11 cellular contexts compared by ENCODE assay signal in genomic region chr13:114026128-114026880, GRCh38. TPM values are rescaled to one million over a fixed set of nuclear protein-coding genes. Genes with fewer than 3 reads are reported as not detected.
DNase-seq lines count a peak whose midpoint lies in the region; ATAC-seq and TF ChIP-seq lines count a peak whose summit lies in the region.
"Had no signal": no experiment of that assay in that cellular context is flagged by ENCODE, and none has a peak within 500 bp of the region (broad histone marks: within the 10 kb centered on the region; RNA-seq: fewer than 3 reads in every experiment).

No MANE protein-coding gene starts in this region.

- H3K4me1 ChIP-seq in endodermal cell (ENCODE audit: control insufficient read depth, insufficient read depth, low read length) (peaks cover 10% of the 10 kb centered on the region), upper lobe of right lung (peaks cover 21% of the 10 kb centered on the region)

- H3K4me3 Mint-ChIP-seq in activated T-cell treated with anti-CD3 and anti-CD28 coated beads, Interleukin-2, amount 50 U/mL, for 24 hours: no peak overlapping the region
- H3K4me3 Mint-ChIP-seq in endodermal cell: no peak overlapping the region
- H3K4me3 Mint-ChIP-seq in natural killer cell treated with Interleukin-12 subunit alpha and Interleukin-12 subunit beta and Interleukin-15 and Interleukin-18, amount 100 ng/mL, for 72 hours: no peak overlapping the region
- H3K4me3 Mint-ChIP-seq in activated CD4-positive, alpha-beta T cell treated with anti-CD3 and anti-CD28 coated beads, Interleukin-2, amount 10 ng/mL, durations not matched to agents 24 days and 14 days: no peak overlapping the region

- H3K9me3 Mint-ChIP-seq in activated T-cell treated with anti-CD3 and anti-CD28 coated beads, Interleukin-2, amount 50 U/mL, for 24 hours: no peaks in the 10 kb centered on the region
- peaks cover 2% of the 10 kb centered on the region for H3K9me3 Mint-ChIP-seq in endodermal cell
- H3K9me3 Mint-ChIP-seq in natural killer cell treated with Interleukin-12 subunit alpha and Interleukin-12 subunit beta and Interleukin-15 and Interleukin-18, amount 100 ng/mL, for 72 hours: no peaks in the 10 kb centered on the region
- H3K9me3 Mint-ChIP-seq in activated CD4-positive, alpha-beta T cell treated with anti-CD3 and anti-CD28 coated beads, Interleukin-2, amount 10 ng/mL, durations not matched to agents 24 days and 14 days: no peaks in the 10 kb centered on the region

- H3K27me3 ChIP-seq in endodermal cell (ENCODE audit: control insufficient read depth, insufficient read depth, low read length, poor library complexity, severe bottlenecking) (no peaks in the 10 kb centered on the region), upper lobe of right lung (no peaks in the 10 kb centered on the region)

- H3K27me3 Mint-ChIP-seq in activated T-cell treated with anti-CD3 and anti-CD28 coated beads, Interleukin-2, amount 50 U/mL, for 24 hours: no peaks in the 10 kb centered on the region
- peaks cover 5% of the 10 kb centered on the region for H3K27me3 Mint-ChIP-seq in endodermal cell (ENCODE audit: insufficient read depth)
- no peaks in the 10 kb centered on the region for H3K27me3 Mint-ChIP-seq in natural killer cell treated with Interleukin-12 subunit alpha and Interleukin-12 subunit beta and Interleukin-15 and Interleukin-18, amount 100 ng/mL, for 72 hours
- H3K27me3 Mint-ChIP-seq in activated CD4-positive, alpha-beta T cell treated with anti-CD3 and anti-CD28 coated beads, Interleukin-2, amount 10 ng/mL, durations not matched to agents 24 days and 14 days: no peaks in the 10 kb centered on the region

- no peak overlapping the region for H3K9ac ChIP-seq in endodermal cell (ENCODE audit: extremely low read depth, low read length, poor library complexity, severe bottlenecking)

- H3K4me1 Mint-ChIP-seq in activated T-cell treated with anti-CD3 and anti-CD28 coated beads, Interleukin-2, amount 50 U/mL, for 24 hours (ENCODE audit: low read depth): peaks cover 8% of the 10 kb centered on the region
- peaks cover 8% of the 10 kb centered on the region for H3K4me1 Mint-ChIP-seq in endodermal cell
- peaks cover 9 to 36% of the 10 kb centered on the region in 2 donors for H3K4me1 Mint-ChIP-seq in natural killer cell treated with Interleukin-12 subunit alpha and Interleukin-12 subunit beta and Interleukin-15 and Interleukin-18, amount 100 ng/mL, for 72 hours (ENCODE audit: low read depth in 2 of 2)
- H3K4me1 Mint-ChIP-seq in activated CD4-positive, alpha-beta T cell treated with anti-CD3 and anti-CD28 coated beads, Interleukin-2, amount 10 ng/mL, durations not matched to agents 24 days and 14 days: no peaks in the 10 kb centered on the region

- H3K36me3 ChIP-seq in endodermal cell (ENCODE audit: control insufficient read depth, insufficient read depth, low read length) (no peaks in the 10 kb centered on the region), upper lobe of right lung (peaks cover 26% of the 10 kb centered on the region)

- DNase-seq in activated T-cell treated with anti-CD3 and anti-CD28 coated beads, Interleukin-2, amount 50 U/mL, for 24 hours: no peak
- DNase-seq in activated T-cell treated with anti-CD3 and anti-CD28 coated beads, Interleukin-2, amount 50 U/mL, for 1 hour: no peak
- no peak for DNase-seq in endodermal cell
- no peak for DNase-seq in natural killer cell treated with Interleukin-12 subunit alpha and Interleukin-12 subunit beta and Interleukin-15 and Interleukin-18, amount 100 ng/mL, for 72 hours (ENCODE audit: low spot score)
- DNase-seq in upper lobe of right lung: no peak
- no peak for DNase-seq in effector CD4-positive, alpha-beta T cell
- DNase-seq in activated CD4-positive, alpha-beta T cell treated with anti-CD3 and anti-CD28 coated beads, Interleukin-2, amount 10 ng/mL, durations not matched to agents 24 days and 14 days: no peak
- DNase-seq: ACHN; central memory CD4-positive, alpha-beta T cell; H7 had no signal

- H3K27ac Mint-ChIP-seq in activated T-cell treated with anti-CD3 and anti-CD28 coated beads, Interleukin-2, amount 50 U/mL, for 24 hours: peak overlapping the region; percentile 54
- H3K27ac Mint-ChIP-seq in endodermal cell: peak overlapping the region; percentile 72
- peak overlapping the region; percentile 60 to 66 for H3K27ac Mint-ChIP-seq in natural killer cell treated with Interleukin-12 subunit alpha and Interleukin-12 subunit beta and Interleukin-15 and Interleukin-18, amount 100 ng/mL, for 72 hours
- no peak overlapping the region for H3K27ac Mint-ChIP-seq in activated CD4-positive, alpha-beta T cell treated with anti-CD3 and anti-CD28 coated beads, Interleukin-2, amount 10 ng/mL, durations not matched to agents 24 days and 14 days

- no peaks in the 10 kb centered on the region for H3K9me3 ChIP-seq in endodermal cell (ENCODE audit: control insufficient read depth, low read length)
- no peaks in the 10 kb centered on the region for H3K9me3 ChIP-seq in upper lobe of right lung

- intact Hi-C loops in upper lobe of right lung (cut with DNase I): no loop called here
- intact Hi-C loops in activated CD4-positive, alpha-beta T cell treated with anti-CD3 and anti-CD28 coated beads, Interleukin-2, amount 10 ng/mL, durations not matched to agents 24 days and 14 days (cut with micrococcal nuclease): no loop called here

- WGBS in endodermal cell (ENCODE audit: insufficient coverage in 1 of 2, insufficient read length in 1 of 2), 2 experiments: 91 to 92% methylated on average over 14 to 21 of the region's 21 CpGs

- TF ChIP-seq CTCF in endodermal cell (conservative IDR thresholded peaks at IDR 0.05) (no peak), upper lobe of right lung (IDR thresholded peaks at IDR 0.05) (no peak)

- H3K27ac ChIP-seq in endodermal cell (ENCODE audit: low read depth, low read length) (peak overlapping the region; percentile 55), upper lobe of right lung (peak overlapping the region; percentile 58)

- H3K4me3 ChIP-seq in endodermal cell (ENCODE audit: low read length): no peak overlapping the region
- H3K4me3 ChIP-seq in upper lobe of right lung: no peak overlapping the region

- peaks cover 61% of the 10 kb centered on the region for H3K36me3 Mint-ChIP-seq in activated T-cell treated with anti-CD3 and anti-CD28 coated beads, Interleukin-2, amount 50 U/mL, for 24 hours (ENCODE audit: low read depth)
- H3K36me3 Mint-ChIP-seq in endodermal cell (ENCODE audit: low read depth): peaks cover 10% of the 10 kb centered on the region
- H3K36me3 Mint-ChIP-seq in natural killer cell treated with Interleukin-12 subunit alpha and Interleukin-12 subunit beta and Interleukin-15 and Interleukin-18, amount 100 ng/mL, for 72 hours: peaks cover 7% of the 10 kb centered on the region
- H3K36me3 Mint-ChIP-seq in activated CD4-positive, alpha-beta T cell treated with anti-CD3 and anti-CD28 coated beads, Interleukin-2, amount 10 ng/mL, durations not matched to agents 24 days and 14 days (ENCODE audit: low read depth): peaks cover 40% of the 10 kb centered on the region

- ATAC-seq in natural killer cell treated with Interleukin-12 subunit alpha and Interleukin-12 subunit beta and Interleukin-15 and Interleukin-18, amount 100 ng/mL, for 72 hours: no peak
- ATAC-seq in upper lobe of right lung (no peak), HG02885 (IDR thresholded peaks at IDR 0.05; ENCODE audit: poor library complexity, unreplicated experiment) (no peak)

RNA-seq across cellular contexts. Expression of gene C13orf46, which starts 52.4 kb away (rescaled TPM):
- total RNA-seq in endodermal cell (under 1 TPM; 0.20 to 0.27 TPM), upper lobe of right lung (21.2 TPM)
- polyA plus RNA-seq in endodermal cell (2013, experiment 1 of 2): 0.14 TPM
- 0.25 TPM for polyA plus RNA-seq in endodermal cell (2013, experiment 2 of 2)
- total RNA-seq in natural killer cell treated with Interleukin-12 subunit alpha and Interleukin-12 subunit beta and Interleukin-15 and Interleukin-18, amount 100 ng/mL, for 72 hours: 1 to 10 TPM in 1 of 2 donors, under 1 TPM in 1; 0.64 to 1.4 TPM
- total RNA-seq in activated CD4-positive, alpha-beta T cell treated with anti-CD3 and anti-CD28 coated beads, Interleukin-2, amount 10 ng/mL, durations not matched to agents 24 days and 14 days: 0.57 and 0.61 TPM in 2 replicates
- total RNA-seq: H7 had no signal
